Comparison of ENCODE assay signal across 8 cellular contexts in genomic region chr5:59390074-59390659, GRCh38.
DNase-seq lines count a peak whose midpoint lies in the region; ATAC-seq and TF ChIP-seq lines count a peak whose summit lies in the region.

No MANE protein-coding gene starts in this region.

- no peaks in the 10 kb centered on the region for H3K36me3 ChIP-seq in A673 (ENCODE audit: insufficient read depth, low read length, poor library complexity, severe bottlenecking)
- H3K36me3 ChIP-seq in PC-3 (ENCODE audit: low read depth, low read length), result no peaks in the 10 kb centered on the region
- H3K36me3 ChIP-seq in spleen, result no peaks in the 10 kb centered on the region

- intact Hi-C loops in A673 (cut with micrococcal nuclease; ENCODE audit: unreplicated experiment) (loop anchor here (1.0 to 5.0 kb wide), 4 partner anchors 107 to 407 kb away; no protein-coding TSS in a partner anchor), PC-3 (cut with micrococcal nuclease) (loop anchor here (1.0 to 2.0 kb wide), 3 partner anchors 106 to 410 kb away; no protein-coding TSS in a partner anchor), spleen (cut with DNase I; ENCODE audit: low total_unique reads) (loop anchor here (5.0 kb wide), 2 partner anchors 282 to 412 kb away; no protein-coding TSS in a partner anchor)

- H3K4me2 ChIP-seq in PC-3 (ENCODE audit: low read length), result no peak overlapping the region

- no peak for TF ChIP-seq POLR2A in spleen (IDR thresholded peaks at IDR 0.05)

- peaks cover 5% of the 10 kb centered on the region for H3K27me3 ChIP-seq in A673 (replicated peaks; ENCODE audit: insufficient read depth, low read depth, low read length, poor library complexity)
- no peaks in the 10 kb centered on the region for H3K27me3 ChIP-seq in PC-3 (ENCODE audit: low read length)
- no peaks in the 10 kb centered on the region for H3K27me3 ChIP-seq in spleen (replicated peaks in 1 of 7)

- DNase-seq in A673 (ENCODE audit: low spot score) (peak; percentile 35), ELR (ENCODE audit: low read depth) (peak; percentile 45), PC-3 (no peak), fibroblast of gingiva (ENCODE audit: low read depth) (peak; percentile 4), spleen (no peak), NCI-H2081 treated with DMSO at 0.1 percent for 48 hours (lab: John Stamatoyannopoulos, UW) (no peak), epidermal melanocyte (ENCODE audit: insufficient read length, low spot score) (no peak)

- POLR2A ChIA-PET in A673 (lab: Charles Lee; ENCODE audit: low non-redundant PET), result no interaction called here
- POLR2A ChIA-PET in PC-3 (lab: Charles Lee; ENCODE audit: unreplicated experiment), result no interaction called here

- H2AFZ ChIP-seq in PC-3 (ENCODE audit: low read length), result no peak overlapping the region

- CTCF ChIA-PET in A673 (lab: Charles Lee) (no interaction called here), PC-3 (lab: Charles Lee) (no interaction called here)

- BruUV-seq in A673 (replicated peaks; lab: Mats Ljungman, UMichigan), result no TSS peak
- BruUV-seq in PC-3 (replicated peaks; lab: Mats Ljungman, UMichigan), result no TSS peak

- ATAC-seq in PC-3 (no peak), GM21717 (IDR thresholded peaks at IDR 0.05; ENCODE audit: unreplicated experiment) (no peak)

- no peaks in the 10 kb centered on the region for H3K9me2 ChIP-seq in PC-3 (replicated peaks; ENCODE audit: low read length)

- 46 to 51% (median 49%) methylated on average over 2 of the region's 2 CpGs for WGBS in spleen, 5 donors

- H3K4me1 ChIP-seq in A673 (ENCODE audit: insufficient read depth, low read length, poor library complexity, severe bottlenecking) (no peaks in the 10 kb centered on the region), PC-3 (ENCODE audit: insufficient read depth, low read length) (no peaks in the 10 kb centered on the region), spleen (no peaks in the 10 kb centered on the region)

- H3K27ac ChIP-seq in A673 (ENCODE audit: low read depth, low read length, poor library complexity, severe bottlenecking), result no peak overlapping the region
- H3K27ac ChIP-seq in PC-3 (ENCODE audit: low read length), result no peak overlapping the region
- no peak overlapping the region for H3K27ac ChIP-seq in spleen

- H3K9me3 ChIP-seq in A673 (ENCODE audit: low read depth, low read length, poor library complexity, severe bottlenecking) (no peaks in the 10 kb centered on the region), PC-3 (ENCODE audit: low read length) (no peaks in the 10 kb centered on the region), spleen (no peaks in the 10 kb centered on the region)

- TF ChIP-seq CTCF in A673 (conservative IDR thresholded peaks at IDR 0.05; ENCODE audit: low read depth, low read length) (peak; percentile 71), PC-3 (conservative IDR thresholded peaks at IDR 0.05; ENCODE audit: low read depth, low read length) (peak; percentile 32; the same call in 1 of the 2 replicates), spleen (IDR thresholded peaks at IDR 0.05 in 8 of 11, conservative IDR thresholded peaks at IDR 0.05 in 3 of 11) (peak in 10 of 11 experiments; percentile 13 to 70 (median 51))

- H3F3A ChIP-seq in PC-3 (ENCODE audit: low read length, unreplicated experiment), result no peaks in the 10 kb centered on the region

- H3K4me3 ChIP-seq in A673 (ENCODE audit: low read depth, low read length, poor library complexity, severe bottlenecking) (no peak overlapping the region), PC-3 (ENCODE audit: low read length) (no peak overlapping the region), spleen (no peak overlapping the region)

- no peaks in the 10 kb centered on the region for H3K79me2 ChIP-seq in PC-3 (ENCODE audit: low read length)

- H3K9ac ChIP-seq in PC-3 (ENCODE audit: low read length), result no peak overlapping the region

- H4K20me1 ChIP-seq in PC-3 (ENCODE audit: low read length), result no peaks in the 10 kb centered on the region

Comparison
In these comparisons a context has a peak if more than half of its experiments do, and no peak if none do; other contexts are left out.
1. DNase-seq: peak in A673 (single experiment), ELR (single experiment) and fibroblast of gingiva (single experiment); none in PC-3 (single experiment), spleen (single experiment), NCI-H2081 treated with DMSO at 0.1 percent for 48 hours (single experiment) and epidermal melanocyte (single experiment).
2. Peak in every context shown above with its lines, with median percentiles within 50 percentile points of each other: CTCF ChIP-seq.